In genomic region chr21:33403128-33403785, GRCh38 we compare ENCODE assay signal across 1 cellular context.
TF ChIP-seq lines count a peak whose summit lies in the region.

A gene with protein sequence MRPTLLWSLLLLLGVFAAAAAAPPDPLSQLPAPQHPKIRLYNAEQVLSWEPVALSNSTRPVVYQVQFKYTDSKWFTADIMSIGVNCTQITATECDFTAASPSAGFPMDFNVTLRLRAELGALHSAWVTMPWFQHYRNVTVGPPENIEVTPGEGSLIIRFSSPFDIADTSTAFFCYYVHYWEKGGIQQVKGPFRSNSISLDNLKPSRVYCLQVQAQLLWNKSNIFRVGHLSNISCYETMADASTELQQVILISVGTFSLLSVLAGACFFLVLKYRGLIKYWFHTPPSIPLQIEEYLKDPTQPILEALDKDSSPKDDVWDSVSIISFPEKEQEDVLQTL (plus strand): TSS chr21:33403413. CDS start chr21:33403544, 131 bp downstream.

TF ChIP-seq in GM23338, 12 proteins besides CTCF, POLR2A, EP300 and RAD21 (continued from another document):
- TF ChIP-seq POLR2AphosphoS5 (IDR thresholded peaks at IDR 0.05; ENCODE audit: low read depth) (no peak; the same call in 1 of the 2 replicates), STAT1 (IDR thresholded peaks at IDR 0.05; ENCODE audit: unreplicated experiment) (no peak), EZH2 (IDR thresholded peaks at IDR 0.05; ENCODE audit: low read depth, unreplicated experiment) (no peak), ZNF114 (CRISPR knock-in tag; IDR thresholded peaks at IDR 0.05) (no peak), EZH2phosphoT487 (IDR thresholded peaks at IDR 0.05; ENCODE audit: unreplicated experiment) (no peak), ZNF331 (CRISPR knock-in tag; IDR thresholded peaks at IDR 0.05; ENCODE audit: low read depth) (no peak), CREB1 (CRISPR knock-in tag; IDR thresholded peaks at IDR 0.05; ENCODE audit: low read depth) (no peak), NANOG (IDR thresholded peaks at IDR 0.05; ENCODE audit: borderline replicate concordance) (no peak)
- TF ChIP-seq, protein P1, sequence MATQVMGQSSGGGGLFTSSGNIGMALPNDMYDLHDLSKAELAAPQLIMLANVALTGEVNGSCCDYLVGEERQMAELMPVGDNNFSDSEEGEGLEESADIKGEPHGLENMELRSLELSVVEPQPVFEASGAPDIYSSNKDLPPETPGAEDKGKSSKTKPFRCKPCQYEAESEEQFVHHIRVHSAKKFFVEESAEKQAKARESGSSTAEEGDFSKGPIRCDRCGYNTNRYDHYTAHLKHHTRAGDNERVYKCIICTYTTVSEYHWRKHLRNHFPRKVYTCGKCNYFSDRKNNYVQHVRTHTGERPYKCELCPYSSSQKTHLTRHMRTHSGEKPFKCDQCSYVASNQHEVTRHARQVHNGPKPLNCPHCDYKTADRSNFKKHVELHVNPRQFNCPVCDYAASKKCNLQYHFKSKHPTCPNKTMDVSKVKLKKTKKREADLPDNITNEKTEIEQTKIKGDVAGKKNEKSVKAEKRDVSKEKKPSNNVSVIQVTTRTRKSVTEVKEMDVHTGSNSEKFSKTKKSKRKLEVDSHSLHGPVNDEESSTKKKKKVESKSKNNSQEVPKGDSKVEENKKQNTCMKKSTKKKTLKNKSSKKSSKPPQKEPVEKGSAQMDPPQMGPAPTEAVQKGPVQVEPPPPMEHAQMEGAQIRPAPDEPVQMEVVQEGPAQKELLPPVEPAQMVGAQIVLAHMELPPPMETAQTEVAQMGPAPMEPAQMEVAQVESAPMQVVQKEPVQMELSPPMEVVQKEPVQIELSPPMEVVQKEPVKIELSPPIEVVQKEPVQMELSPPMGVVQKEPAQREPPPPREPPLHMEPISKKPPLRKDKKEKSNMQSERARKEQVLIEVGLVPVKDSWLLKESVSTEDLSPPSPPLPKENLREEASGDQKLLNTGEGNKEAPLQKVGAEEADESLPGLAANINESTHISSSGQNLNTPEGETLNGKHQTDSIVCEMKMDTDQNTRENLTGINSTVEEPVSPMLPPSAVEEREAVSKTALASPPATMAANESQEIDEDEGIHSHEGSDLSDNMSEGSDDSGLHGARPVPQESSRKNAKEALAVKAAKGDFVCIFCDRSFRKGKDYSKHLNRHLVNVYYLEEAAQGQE (IDR thresholded peaks at IDR 0.05; ENCODE audit: unreplicated experiment): no peak
- TF ChIP-seq, protein P2, sequence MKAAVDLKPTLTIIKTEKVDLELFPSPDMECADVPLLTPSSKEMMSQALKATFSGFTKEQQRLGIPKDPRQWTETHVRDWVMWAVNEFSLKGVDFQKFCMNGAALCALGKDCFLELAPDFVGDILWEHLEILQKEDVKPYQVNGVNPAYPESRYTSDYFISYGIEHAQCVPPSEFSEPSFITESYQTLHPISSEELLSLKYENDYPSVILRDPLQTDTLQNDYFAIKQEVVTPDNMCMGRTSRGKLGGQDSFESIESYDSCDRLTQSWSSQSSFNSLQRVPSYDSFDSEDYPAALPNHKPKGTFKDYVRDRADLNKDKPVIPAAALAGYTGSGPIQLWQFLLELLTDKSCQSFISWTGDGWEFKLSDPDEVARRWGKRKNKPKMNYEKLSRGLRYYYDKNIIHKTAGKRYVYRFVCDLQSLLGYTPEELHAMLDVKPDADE (IDR thresholded peaks at IDR 0.05): no peak
